In the genomic region with DNA sequence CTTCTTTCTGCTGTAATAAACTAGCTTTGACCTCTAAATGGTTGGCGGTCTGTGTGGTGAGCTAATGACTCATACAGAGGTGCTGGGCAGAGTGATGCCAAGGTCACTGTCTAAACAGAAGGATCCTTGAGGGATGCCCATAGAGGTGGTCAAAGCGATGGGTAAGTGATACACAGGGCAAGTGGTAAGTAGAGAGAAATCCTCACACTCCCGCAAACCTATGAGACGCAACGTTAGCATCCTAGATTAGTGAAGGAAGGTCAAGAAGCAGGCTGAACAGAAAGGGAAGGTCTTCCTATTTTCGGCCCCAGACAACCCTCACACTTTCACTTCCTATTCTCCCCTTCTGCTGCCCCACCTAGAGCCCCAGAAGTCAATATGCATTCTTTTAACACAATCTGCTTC, we compare ENCODE assay signal across 9 cellular contexts.
A peak's percentile ranks its signal among the peaks of the same experiment; 100 is the strongest.
DNase-seq lines count a peak whose midpoint lies in the region; ATAC-seq lines count a peak whose summit lies in the region.
"Had no signal": no experiment of that assay in that cellular context is flagged by ENCODE, and none has a peak within 500 bp of the region (broad histone marks: within the 10 kb centered on the region; RNA-seq: fewer than 3 reads in every experiment).

No MANE protein-coding gene starts in this region.

- H3K4ac ChIP-seq in mesendoderm (ENCODE audit: low read depth, low read length), result no peak overlapping the region

- H3K4me1 ChIP-seq in mesendoderm (ENCODE audit: control insufficient read depth, low read depth, low read length), result peaks cover 8% of the 10 kb centered on the region

- H2BK120ac ChIP-seq in mesendoderm (ENCODE audit: low read depth, low read length), result no peak overlapping the region

- no peak overlapping the region for H3K23ac ChIP-seq in mesendoderm (ENCODE audit: low read length)

- H3K4me3 Mint-ChIP-seq in stimulated activated naive B cell treated with anti-CD40 and anti-IgM and Interleukin-4, amounts not matched to agents 10 μg/mL and 1 μg/mL and 100 μg/mL, for 72 hours, result peak overlapping the region; percentile 73 to 80

- peaks cover 34 to 54% of the 10 kb centered on the region in 2 donors for H3K4me1 Mint-ChIP-seq in stimulated activated naive B cell treated with anti-CD40 and anti-IgM and Interleukin-4, amounts not matched to agents 10 μg/mL and 1 μg/mL and 100 μg/mL, for 72 hours

- peak; percentile 96 for ATAC-seq in HG02885 (IDR thresholded peaks at IDR 0.05; ENCODE audit: poor library complexity, unreplicated experiment)
- ATAC-seq in stimulated activated naive B cell treated with anti-CD40 and anti-IgM and Interleukin-4, amounts not matched to agents 10 μg/mL and 1 μg/mL and 100 μg/mL, for 72 hours (replicated peaks), result peak; percentile 94 to 96

- H4K5ac ChIP-seq in mesendoderm (ENCODE audit: low read length), result no peak overlapping the region

- H3K27ac ChIP-seq in mesendoderm (ENCODE audit: low read depth, low read length), result no peak overlapping the region
- H3K27ac ChIP-seq: 22Rv1 had no signal

- WGBS in mesendoderm (ENCODE audit: extremely low coverage, insufficient coverage, low lambda C conversion rate), result no CpG with 5 or more reads among the region's 6 CpGs

- no peak overlapping the region for H2BK15ac ChIP-seq in mesendoderm (replicated peaks; ENCODE audit: low read depth)

- H3K79me1 ChIP-seq in mesendoderm (ENCODE audit: low read length), result no peaks in the 10 kb centered on the region

- H3K9me3 Mint-ChIP-seq in stimulated activated naive B cell treated with anti-CD40 and anti-IgM and Interleukin-4, amounts not matched to agents 10 μg/mL and 1 μg/mL and 100 μg/mL, for 72 hours, result no peaks in the 10 kb centered on the region

- peak overlapping the region; percentile 93 for H3K27ac Mint-ChIP-seq in stimulated activated naive B cell treated with anti-CD40 and anti-IgM and Interleukin-4, amounts not matched to agents 10 μg/mL and 1 μg/mL and 100 μg/mL, for 72 hours

- no peaks in the 10 kb centered on the region for H3K27me3 Mint-ChIP-seq in stimulated activated naive B cell treated with anti-CD40 and anti-IgM and Interleukin-4, amounts not matched to agents 10 μg/mL and 1 μg/mL and 100 μg/mL, for 72 hours

- H3K79me2 ChIP-seq in mesendoderm (ENCODE audit: control insufficient read depth, insufficient read depth, low read length), result no peaks in the 10 kb centered on the region

- no peak overlapping the region for H3K56ac ChIP-seq in mesendoderm (ENCODE audit: low read length)

- H4K8ac ChIP-seq in mesendoderm (ENCODE audit: low read depth, low read length), result no peak overlapping the region

- no peak overlapping the region for H3K4me3 ChIP-seq in mesendoderm (ENCODE audit: low read length)

- no peak overlapping the region for H3K18ac ChIP-seq in mesendoderm (ENCODE audit: low read length)

- H3K9ac ChIP-seq in mesendoderm (ENCODE audit: low read length), result no peak overlapping the region

- H3K4me2 ChIP-seq in mesendoderm (ENCODE audit: low read length), result no peak overlapping the region

- no peak overlapping the region for H2AK5ac ChIP-seq in mesendoderm (ENCODE audit: low read length)

- H3K36me3 Mint-ChIP-seq in stimulated activated naive B cell treated with anti-CD40 and anti-IgM and Interleukin-4, amounts not matched to agents 10 μg/mL and 1 μg/mL and 100 μg/mL, for 72 hours, result peaks cover 0 to 2% of the 10 kb centered on the region in 2 donors

- DNase-seq in DMS153 treated with DMSO at 0.1 percent for 48 hours (lab: John Stamatoyannopoulos, UW; ENCODE audit: unreplicated experiment) (peak; percentile 62), DMS153 (lab: John Stamatoyannopoulos, UW) (no peak), NOMO-1 treated with DMSO at 0.1 percent for 48 hours (lab: John Stamatoyannopoulos, UW; ENCODE audit: unreplicated experiment) (peak; percentile 93), mesendoderm (no peak), NCI-H2107 treated with DMSO at 0.1 percent for 48 hours (lab: John Stamatoyannopoulos, UW; ENCODE audit: unreplicated experiment) (no peak)
- peak; percentile 50 for DNase-seq in stimulated activated naive B cell treated with anti-CD40 and anti-IgM and Interleukin-4, amounts not matched to agents 10 μg/mL and 1 μg/mL and 100 μg/mL, for 72 hours
- DNase-seq in activated naive CD4-positive, alpha-beta T cell treated with anti-CD3 and anti-CD28 coated beads, Interleukin-2, amount 50 U/mL, for 16 hours, result no peak

- no peaks in the 10 kb centered on the region for H3K36me3 ChIP-seq in mesendoderm (ENCODE audit: control insufficient read depth, insufficient read depth, low read length)

- H3K27me3 ChIP-seq in mesendoderm (ENCODE audit: insufficient read depth, low read length, poor library complexity), result no peaks in the 10 kb centered on the region

- H2BK5ac ChIP-seq in mesendoderm (ENCODE audit: low read length), result no peak overlapping the region

Comparison
In these comparisons a context has a peak if more than half of its experiments do, and no peak if none do; other contexts are left out.
1. DNase-seq: peak in DMS153 treated with DMSO at 0.1 percent for 48 hours (single experiment), NOMO-1 treated with DMSO at 0.1 percent for 48 hours (single experiment) and stimulated activated naive B cell treated with anti-CD40 and anti-IgM and Interleukin-4, amounts not matched to agents 10 μg/mL and 1 μg/mL and 100 μg/mL, for 72 hours (single experiment); none in DMS153 (single experiment), mesendoderm (single experiment), activated naive CD4-positive, alpha-beta T cell treated with anti-CD3 and anti-CD28 coated beads, Interleukin-2, amount 50 U/mL, for 16 hours (single experiment) and NCI-H2107 treated with DMSO at 0.1 percent for 48 hours (single experiment).